In the genomic region with DNA sequence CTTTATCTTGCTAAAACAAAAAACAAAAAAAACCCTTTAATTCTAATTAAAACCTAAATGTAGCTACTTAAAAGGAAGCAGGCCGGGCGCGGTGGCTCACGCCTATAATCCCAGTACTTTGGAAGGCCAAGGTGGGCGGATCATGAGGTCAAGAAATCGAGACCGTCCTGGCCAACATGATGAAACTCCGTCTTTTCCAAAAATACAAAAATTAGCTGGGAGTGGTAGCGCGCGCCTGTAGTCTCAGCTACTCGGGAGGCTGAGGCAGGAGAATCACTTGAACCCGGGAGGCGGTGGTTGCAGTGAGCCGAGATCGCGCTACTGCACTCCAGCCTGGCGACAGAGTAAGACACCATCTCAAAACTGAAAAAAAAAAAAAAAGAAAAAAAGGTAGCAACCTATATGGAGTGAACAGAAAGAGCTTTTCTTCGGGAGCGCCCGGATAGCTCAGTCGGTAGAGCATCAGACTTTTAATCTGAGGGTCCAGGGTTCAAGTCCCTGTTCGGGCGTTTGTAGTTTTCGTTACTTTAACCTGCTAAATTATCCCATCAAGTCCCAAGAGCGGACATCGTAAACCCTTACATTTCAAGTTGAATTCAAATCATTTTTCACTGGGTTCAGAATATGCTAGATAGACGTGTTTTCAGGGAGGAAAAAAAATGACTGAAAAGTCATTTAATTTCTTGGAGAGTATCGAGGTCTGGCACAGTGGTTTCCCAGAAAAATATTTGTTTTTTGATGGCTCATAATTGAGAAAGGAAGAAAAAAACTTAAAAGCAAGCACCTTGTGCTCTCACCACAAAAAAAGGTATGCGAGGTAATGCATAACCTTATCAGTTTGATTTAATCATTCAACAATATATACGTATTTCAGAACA, we compare ENCODE assay signal across 1 cellular context.
TF ChIP-seq lines count a peak whose summit lies in the region.

No MANE protein-coding gene starts in this region.

TF ChIP-seq in A549, 52 proteins besides CTCF, POLR2A, EP300 and RAD21 (continued from another document):
- TF ChIP-seq, protein P1, sequence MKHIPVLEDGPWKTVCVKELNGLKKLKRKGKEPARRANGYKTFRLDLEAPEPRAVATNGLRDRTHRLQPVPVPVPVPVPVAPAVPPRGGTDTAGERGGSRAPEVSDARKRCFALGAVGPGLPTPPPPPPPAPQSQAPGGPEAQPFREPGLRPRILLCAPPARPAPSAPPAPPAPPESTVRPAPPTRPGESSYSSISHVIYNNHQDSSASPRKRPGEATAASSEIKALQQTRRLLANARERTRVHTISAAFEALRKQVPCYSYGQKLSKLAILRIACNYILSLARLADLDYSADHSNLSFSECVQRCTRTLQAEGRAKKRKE (CRISPR knock-in tag; IDR thresholded peaks at IDR 0.05; ENCODE audit: low read depth): no peak
- TF ChIP-seq MAZ (IDR thresholded peaks at IDR 0.05; ENCODE audit: borderline replicate concordance, low read depth, low read length) (no peak), NPAS2 (CRISPR knock-in tag; IDR thresholded peaks at IDR 0.05; ENCODE audit: borderline replicate concordance) (no peak), HOXB13 (CRISPR knock-in tag; IDR thresholded peaks at IDR 0.05; ENCODE audit: low read depth) (no peak), HDAC2 (IDR thresholded peaks at IDR 0.05) (no peak), MYC (IDR thresholded peaks at IDR 0.05; ENCODE audit: borderline replicate concordance, low read length) (no peak), EHF (CRISPR knock-in tag; IDR thresholded peaks at IDR 0.05) (no peak), NFE2L2 (conservative IDR thresholded peaks at IDR 0.05; ENCODE audit: low read length) (no peak), ESRRA (IDR thresholded peaks at IDR 0.05; ENCODE audit: borderline replicate concordance, low read length) (no peak)
- TF ChIP-seq, protein P2, sequence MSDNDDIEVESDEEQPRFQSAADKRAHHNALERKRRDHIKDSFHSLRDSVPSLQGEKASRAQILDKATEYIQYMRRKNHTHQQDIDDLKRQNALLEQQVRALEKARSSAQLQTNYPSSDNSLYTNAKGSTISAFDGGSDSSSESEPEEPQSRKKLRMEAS (IDR thresholded peaks at IDR 0.05): peak; percentile 10; the same call in 1 of the 2 replicates
